In genomic region chr12:68611094-68611818, GRCh38 we compare ENCODE assay signal across 8 cellular contexts. TPM values are rescaled to one million over a fixed set of nuclear protein-coding genes. Genes with fewer than 3 reads are reported as not detected.
DNase-seq lines count a peak whose midpoint lies in the region; ATAC-seq, FAIRE-seq and TF ChIP-seq lines count a peak whose summit lies in the region.

No MANE protein-coding gene starts in this region.

- peak overlapping the region; percentile 77 to 94 (median 86) for H3K4me3 ChIP-seq in H1 (ENCODE audit: extremely low read depth in 1 of 4, insufficient read depth in 2 of 4, low read depth in 3 of 4, low read length in 4 of 4)

- H3K79me2 ChIP-seq in H1 (ENCODE audit: control insufficient read depth in 1 of 2, insufficient read depth in 2 of 2, low read length in 2 of 2): peaks cover 8 to 50% of the 10 kb centered on the region in 2 experiments

- no peak overlapping the region for H3K14ac ChIP-seq in H1 (ENCODE audit: insufficient read length)

- H2BK12ac ChIP-seq in H1 (ENCODE audit: low read depth, low read length): no peak overlapping the region

- CTCF ChIA-PET in H1 (lab: Charles Lee; ENCODE audit: partially characterized antibody): no interaction called here

- H2AK5ac ChIP-seq in H1 (ENCODE audit: low read depth, low read length): no peak overlapping the region

- POLR2A ChIA-PET in H1 (lab: Charles Lee; ENCODE audit: partially characterized antibody): interaction anchor here (0.7 to 2.5 kb wide), 11 partner anchors 10 to 279 kb away, joined by 3 to 7 read pairs (median 3); partner anchors contain the start of gene MDM1

- no peaks in the 10 kb centered on the region for H3K9me3 ChIP-seq in H1 (ENCODE audit: insufficient read depth in 2 of 2, low read depth in 1 of 2, low read length in 1 of 2)

- DNase-seq in NCI-H748 (lab: John Stamatoyannopoulos, UW; ENCODE audit: unreplicated experiment) (peak; percentile 70), NCI-H748 treated with DMSO at 0.1 percent for 48 hours (lab: John Stamatoyannopoulos, UW) (no peak), NCI-H774 (lab: John Stamatoyannopoulos, UW) (peak; percentile 43), H1 (ENCODE audit: low read depth in 1 of 2, low spot score in 2 of 2) (peak in 1 of 2 experiments; percentile 72), medulla oblongata (ENCODE audit: extremely low spot score) (peak; percentile 74)
- peak; percentile 16 to 39 (median 34) for DNase-seq in activated CD8-positive, alpha-beta memory T cell treated with anti-CD3 and anti-CD28 coated beads for 48 hours (ENCODE audit: low read depth in 2 of 3, low spot score in 2 of 3)
- DNase-seq in stimulated activated CD8-positive, alpha-beta memory T cell treated with anti-CD3 and anti-CD28 coated beads, Interleukin-4, amount 100 ng/mL, for 48 hours: peak; percentile 64

- no peak for FAIRE-seq in H1 (lab: Jason Lieb, UNC)

- peaks cover 0 to 12% (median 5%) of the 10 kb centered on the region in 4 experiments; a peak in 6 of 7 replicates for H3K4me1 ChIP-seq in H1 (replicated peaks in 1 of 4; ENCODE audit: control insufficient read depth in 3 of 4, insufficient read depth in 4 of 4, low read length in 3 of 4)

- no peak for TF ChIP-seq RAD21 in H1 (IDR thresholded peaks at IDR 0.05 in 1 of 2, conservative IDR thresholded peaks at IDR 0.05 in 1 of 2; ENCODE audit: low read depth in 2 of 2, low read length in 2 of 2)

- TF ChIP-seq EP300 in H1 (IDR thresholded peaks at IDR 0.05; ENCODE audit: borderline replicate concordance in 1 of 2, low read depth in 2 of 2, low read length in 2 of 2): no peak

- peak; percentile 32 for ATAC-seq in HG02885 (IDR thresholded peaks at IDR 0.05; ENCODE audit: poor library complexity, unreplicated experiment)

- TF ChIP-seq CTCF in H1 (IDR thresholded peaks at IDR 0.05; ENCODE audit: control extremely low read depth in 1 of 3, insufficient read depth in 1 of 3, low read depth in 1 of 3, low read length in 3 of 3): no peak

- H3K27ac ChIP-seq in H1 (ENCODE audit: low read depth, low read length): peak overlapping the region; percentile 68; the same call in 1 of the 2 replicates

- H3K56ac ChIP-seq in H1 (replicated peaks; ENCODE audit: insufficient read length, low read depth, low read length): no peak overlapping the region

- no peak overlapping the region for H3K23ac ChIP-seq in H1 (ENCODE audit: insufficient read length)

- H3K9ac ChIP-seq in H1 (replicated peaks in 1 of 4; ENCODE audit: extremely low read depth in 1 of 4, low read depth in 3 of 4, low read length in 3 of 4): peak overlapping the region; percentile 22 to 94 (median 77)

- peak overlapping the region; percentile 66 to 68 for H3K4me2 ChIP-seq in H1 (ENCODE audit: insufficient read depth in 1 of 2, low read depth in 2 of 2, low read length in 2 of 2)

- H3K79me1 ChIP-seq in H1 (ENCODE audit: low read depth, low read length): 0 out of 2 replicates have a peak, but pooled peaks cover 2% of the 10 kb centered on the region

- peaks cover 11 to 12% of the 10 kb centered on the region in 2 experiments for H4K20me1 ChIP-seq in H1 (replicated peaks in 1 of 2; ENCODE audit: control insufficient read depth in 1 of 2, insufficient read depth in 2 of 2, low read length in 2 of 2)

- no peak overlapping the region for H4K91ac ChIP-seq in H1 (replicated peaks; ENCODE audit: insufficient read length, low read length)

- no peaks in the 10 kb centered on the region for H3K27me3 ChIP-seq in H1 (replicated peaks in 1 of 4; ENCODE audit: control insufficient read depth in 3 of 4, extremely low read depth in 1 of 4, insufficient read depth in 3 of 4, low read length in 3 of 4)

- H2BK20ac ChIP-seq in H1 (ENCODE audit: low read length): no peak overlapping the region

- peaks cover 0 to 5% (median 0%) of the 10 kb centered on the region in 4 experiments; a peak in 2 of 8 replicates for H3K36me3 ChIP-seq in H1 (ENCODE audit: control insufficient read depth in 2 of 4, insufficient read depth in 4 of 4, low read length in 3 of 4)

- 2% methylated on average over 23 of the region's 72 CpGs; no CpG with 5 or more reads in 1 of the 2 experiments for WGBS in H1 (ENCODE audit: extremely low coverage in 1 of 2, insufficient coverage in 1 of 2, insufficient read length in 1 of 2, insufficient replicate concordance in 2 of 2, low coverage in 1 of 2, low lambda C conversion rate in 2 of 2, missing lambda C conversion rate in 1 of 2), 2 experiments

- H3K23me2 ChIP-seq in H1 (ENCODE audit: low read depth, low read length): peaks cover 4% of the 10 kb centered on the region; the same call in 1 of the 2 replicates

- H2BK15ac ChIP-seq in H1 (ENCODE audit: low read length): no peak overlapping the region

- no peak overlapping the region for H3K18ac ChIP-seq in H1 (ENCODE audit: extremely low read depth, low read length)

- TF ChIP-seq POLR2A in H1 (IDR thresholded peaks at IDR 0.05; ENCODE audit: control extremely low read depth in 1 of 2, low read depth in 2 of 2, low read length in 2 of 2): no peak; a peak in 1 of 3 replicates

- no peak overlapping the region for H3K4ac ChIP-seq in H1 (replicated peaks; ENCODE audit: insufficient read length, low read depth, low read length)

- H2BK5ac ChIP-seq in H1 (ENCODE audit: low read depth, low read length): no peak overlapping the region

- no peak overlapping the region for H2BK120ac ChIP-seq in H1 (replicated peaks; ENCODE audit: low read depth, low read length)

- no peak overlapping the region for H4K5ac ChIP-seq in H1 (ENCODE audit: insufficient read length, low read depth, low read length)

- no peak overlapping the region for H4K8ac ChIP-seq in H1 (ENCODE audit: extremely low read depth, insufficient read depth, low read length)

- H2AFZ ChIP-seq in H1 (ENCODE audit: low read length): no peak overlapping the region

TF ChIP-seq in H1, 55 proteins besides CTCF, POLR2A, EP300 and RAD21:
- TF ChIP-seq, protein P1, sequence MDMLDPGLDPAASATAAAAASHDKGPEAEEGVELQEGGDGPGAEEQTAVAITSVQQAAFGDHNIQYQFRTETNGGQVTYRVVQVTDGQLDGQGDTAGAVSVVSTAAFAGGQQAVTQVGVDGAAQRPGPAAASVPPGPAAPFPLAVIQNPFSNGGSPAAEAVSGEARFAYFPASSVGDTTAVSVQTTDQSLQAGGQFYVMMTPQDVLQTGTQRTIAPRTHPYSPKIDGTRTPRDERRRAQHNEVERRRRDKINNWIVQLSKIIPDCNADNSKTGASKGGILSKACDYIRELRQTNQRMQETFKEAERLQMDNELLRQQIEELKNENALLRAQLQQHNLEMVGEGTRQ (IDR thresholded peaks at IDR 0.05; ENCODE audit: low read length): no peak
- TF ChIP-seq ATF3 (IDR thresholded peaks at IDR 0.05; ENCODE audit: insufficient read depth, low read depth, low read length) (no peak), KDM4A (IDR thresholded peaks at IDR 0.05; ENCODE audit: low read depth, low read length, severe bottlenecking) (no peak), BACH1 (IDR thresholded peaks at IDR 0.05; ENCODE audit: low read length) (no peak), SAP30 (IDR thresholded peaks at IDR 0.05; ENCODE audit: insufficient read depth, insufficient replicate concordance, low read length) (peak; percentile 39), POLR2AphosphoS5 (IDR thresholded peaks at IDR 0.05; ENCODE audit: low read depth, low read length) (no peak), SIN3A (conservative IDR thresholded peaks at IDR 0.05 in 1 of 2, IDR thresholded peaks at IDR 0.05 in 1 of 2; ENCODE audit: low read depth in 1 of 2, low read length in 2 of 2) (peak; percentile 44 to 80; a peak in 2 of 4 replicates), TAF1 (IDR thresholded peaks at IDR 0.05; ENCODE audit: low read depth, low read length) (0 out of 2 replicates have a peak, but pooled peaks have one; percentile 22), HDAC2 (IDR thresholded peaks at IDR 0.05; ENCODE audit: borderline replicate concordance in 1 of 2, low read depth in 2 of 2, low read length in 2 of 2) (peak in 1 of 2 experiments; percentile 35; a peak in 1 of 4 replicates)

RNA-seq across cellular contexts. Expression of gene RAP1B, which starts 0.6 kb away (rescaled TPM):
- 101 and 112 TPM in 2 replicates for total RNA-seq in H1 (2021; fragmentation: NEBNext Ultra II Directional; extraction: Animal tissue kit (Norgen Biotek cat#: 25700))
- 40.7 and 61.4 TPM in 2 replicates for polyA plus RNA-seq in H1 (2011; rRNA removed)
- polyA plus RNA-seq in H1 (2011; cell fraction: cytosol; rRNA removed): 91.1 TPM
- 23.7 TPM for polyA plus RNA-seq in H1 (2011; cell fraction: nucleus; rRNA removed)
- 65.1 to 97.1 TPM (median 84.6 TPM) in 4 replicates for polyA plus RNA-seq in H1 (2012, experiment 1 of 2)
- 9.2 TPM for polyA plus RNA-seq in H1 (2012, experiment 2 of 2)
- 72.6 TPM for polyA plus RNA-seq in H1 (2013, experiment 1 of 2)
- 78.4 TPM for polyA plus RNA-seq in H1 (2013, experiment 2 of 2)
- polyA minus RNA-seq in H1 (2011; rRNA and poly(A)+ RNA removed): 28.6 and 46.4 TPM in 2 replicates
- 65.5 TPM for polyA minus RNA-seq in H1 (2011; cell fraction: cytosol; rRNA and poly(A)+ RNA removed)
- 44.8 TPM for polyA minus RNA-seq in H1 (2011; cell fraction: nucleus; rRNA and poly(A)+ RNA removed)
